8 cellular contexts compared by ENCODE assay signal in the genomic region with DNA sequence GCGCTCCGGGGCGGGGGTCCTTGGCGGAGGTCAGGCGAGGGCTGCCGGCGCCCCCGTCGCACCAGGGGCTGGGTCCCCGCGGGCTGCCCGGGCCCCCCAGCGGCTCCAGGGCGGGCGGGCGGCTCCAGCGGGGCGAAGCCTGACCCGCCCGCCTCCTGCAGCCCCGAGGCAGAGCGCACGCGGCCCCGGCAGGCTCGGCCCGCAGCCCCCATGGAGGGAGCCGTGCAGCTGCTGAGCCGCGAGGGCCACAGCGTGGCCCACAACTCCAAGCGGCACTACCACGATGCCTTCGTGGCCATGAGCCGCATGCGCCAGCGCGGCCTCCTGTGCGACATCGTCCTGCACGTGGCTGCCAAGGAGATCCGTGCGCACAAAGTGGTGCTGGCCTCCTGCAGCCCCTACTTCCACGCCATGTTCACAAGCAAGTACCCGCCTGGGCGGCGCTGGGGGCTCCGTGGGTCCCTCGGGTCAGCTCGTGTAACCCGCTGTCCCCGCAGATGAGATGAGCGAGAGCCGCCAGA. TPM values are rescaled to one million over a fixed set of nuclear protein-coding genes. Genes with fewer than 3 reads are reported as not detected.
A peak's percentile ranks its signal among the peaks of the same experiment; 100 is the strongest.
DNase-seq lines count a peak whose midpoint lies in the region; ATAC-seq and TF ChIP-seq lines count a peak whose summit lies in the region.

No MANE protein-coding gene starts in this region.

- H3K4me1 Mint-ChIP-seq in brain = peaks cover 15% of the 10 kb centered on the region

- H3K36me3 Mint-ChIP-seq in brain = peaks cover 8% of the 10 kb centered on the region

- CTCF ChIA-PET in HEK293T (lab: Yijun Ruan, JAX) = no interaction called here

- peaks cover 26% of the 10 kb centered on the region for H3K79me2 ChIP-seq in ACC112 (ENCODE audit: control insufficient read depth, insufficient read depth, low read length, unreplicated experiment)

- H3K4me3 Mint-ChIP-seq in brain = peak overlapping the region; percentile 50 to 79 (median 66)

- POLR2A ChIA-PET in HEK293T (lab: Yijun Ruan, JAX) = interaction anchor here (1.2 kb wide), 1 partner anchor 17 kb away, joined by 4 read pairs; no protein-coding TSS in a partner anchor

- no peaks in the 10 kb centered on the region for H3K9me3 Mint-ChIP-seq in brain

- H3K4me3 ChIP-seq in ACC112 (ENCODE audit: low read depth, low read length) = peak overlapping the region; percentile 100
- H3K4me3 ChIP-seq in mononuclear cell (ENCODE audit: low read length) = peak overlapping the region; percentile 41

- ATAC-seq in HG03039 (IDR thresholded peaks at IDR 0.05; ENCODE audit: unreplicated experiment) = no peak
- no peak for ATAC-seq in GM21367 (IDR thresholded peaks at IDR 0.05; ENCODE audit: unreplicated experiment)

- no peaks in the 10 kb centered on the region for H3K9me3 ChIP-seq in mononuclear cell (ENCODE audit: low read depth, low read length)

- peaks cover 5% of the 10 kb centered on the region; the same call in 1 of the 2 replicates for H3K27me3 ChIP-seq in ACC112 (ENCODE audit: insufficient read depth, low read length)
- no peaks in the 10 kb centered on the region for H3K27me3 ChIP-seq in mononuclear cell (ENCODE audit: insufficient read depth, low read length)

- peaks cover 2% of the 10 kb centered on the region for H3K27me3 Mint-ChIP-seq in brain

- TF ChIP-seq CTCF in brain (conservative IDR thresholded peaks at IDR 0.05) = no peak

- H3K36me3 ChIP-seq in ACC112 (ENCODE audit: insufficient read depth, low read length) = no peaks in the 10 kb centered on the region

- DNase-seq in HEK293T (ENCODE audit: extremely low spot score) = peak; percentile 46
- no peak for DNase-seq in NCI-H524 treated with DMSO at 0.1 percent for 48 hours (lab: John Stamatoyannopoulos, UW)
- DNase-seq in LoVo (ENCODE audit: low spot score) = no peak

- peaks cover 12% of the 10 kb centered on the region for H3K4me1 ChIP-seq in ACC112 (ENCODE audit: control insufficient read depth, insufficient read depth, low read length, unreplicated experiment)
- peaks cover 36% of the 10 kb centered on the region for H3K4me1 ChIP-seq in mononuclear cell (ENCODE audit: insufficient read depth, low read length)

- no peak overlapping the region for H2AFZ ChIP-seq in ACC112 (ENCODE audit: low read length, unreplicated experiment)

- H3K27ac Mint-ChIP-seq in brain = no peak overlapping the region

- H3K27ac ChIP-seq in ACC112 (ENCODE audit: low read depth, low read length) = no peak overlapping the region

TF ChIP-seq in HEK293T, 16 proteins besides CTCF, POLR2A, EP300 and RAD21:
- peak; percentile 87 for TF ChIP-seq L3MBTL2 (conservative IDR thresholded peaks at IDR 0.05)
- TF ChIP-seq LEF1 (IDR thresholded peaks at IDR 0.05; ENCODE audit: borderline replicate concordance) = no peak

RNA-seq across cellular contexts. Expression of a gene that starts 0.8 kb away (rescaled TPM):
- 5.6 TPM for polyA plus RNA-seq in brain (ENCODE audit: insufficient read depth, low read depth, low replicate concordance)
- total RNA-seq in mononuclear cell = 2.2 TPM

RNA-seq across cellular contexts. Expression of a gene that starts 2.1 kb away (rescaled TPM):
- 85.8 TPM for polyA plus RNA-seq in brain (ENCODE audit: insufficient read depth, low read depth, low replicate concordance)
- 27.2 TPM for total RNA-seq in mononuclear cell

RNA-seq across cellular contexts. Expression of a gene that starts 5.1 kb away (rescaled TPM):
- polyA plus RNA-seq in brain (ENCODE audit: insufficient read depth, low read depth, low replicate concordance) = not detected
- 0.10 TPM for total RNA-seq in mononuclear cell

RNA-seq across cellular contexts. Expression of a gene that starts 20.7 kb away (rescaled TPM):
- not detected for polyA plus RNA-seq in brain (ENCODE audit: insufficient read depth, low read depth, low replicate concordance)
- 0.10 TPM for total RNA-seq in mononuclear cell

RNA-seq across cellular contexts. Expression of a gene that starts 37.5 kb away (rescaled TPM):
- polyA plus RNA-seq in brain (ENCODE audit: insufficient read depth, low read depth, low replicate concordance) = 2.4 TPM
- not detected for total RNA-seq in mononuclear cell
